In the genomic region with DNA sequence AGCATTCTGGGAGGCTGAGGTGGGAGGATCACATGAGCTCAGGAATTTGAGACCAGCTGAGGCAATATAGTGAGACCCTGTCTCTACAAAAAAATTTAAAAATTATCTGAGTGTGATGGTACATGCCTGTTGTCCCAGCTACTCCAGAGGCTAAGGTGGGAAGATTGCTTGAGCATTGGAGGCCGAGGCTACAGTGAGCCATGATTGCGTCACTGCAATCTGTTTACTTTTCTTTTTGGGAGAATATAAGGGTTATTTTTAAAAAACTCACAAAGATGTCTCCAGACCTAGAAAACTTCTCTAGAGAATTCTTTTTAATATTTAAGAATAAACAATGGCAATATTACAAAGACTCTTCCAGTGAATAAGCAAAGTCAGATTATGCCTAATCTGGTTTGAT, we compare ENCODE assay signal across 7 cellular contexts.
"Had no signal": no experiment of that assay in that cellular context is flagged by ENCODE, and none has a peak within 500 bp of the region (broad histone marks: within the 10 kb centered on the region; RNA-seq: fewer than 3 reads in every experiment).

No MANE protein-coding gene starts in this region.

- H2AFZ ChIP-seq: GM23248 had no signal

- H3K9ac ChIP-seq: GM23248, KMS-11 had no signal

- DNase-seq: GM23248, H9, HCEC 1CT, Karpas-422, KBM-7 had no signal

- H3K27ac ChIP-seq: GM23248, KMS-11 had no signal

- H3K4me2 ChIP-seq: KMS-11 had no signal

- H3K4me3 ChIP-seq: GM23248 had no signal

- FAIRE-seq: HTR-8/SVneo had no signal
